In the genomic region with DNA sequence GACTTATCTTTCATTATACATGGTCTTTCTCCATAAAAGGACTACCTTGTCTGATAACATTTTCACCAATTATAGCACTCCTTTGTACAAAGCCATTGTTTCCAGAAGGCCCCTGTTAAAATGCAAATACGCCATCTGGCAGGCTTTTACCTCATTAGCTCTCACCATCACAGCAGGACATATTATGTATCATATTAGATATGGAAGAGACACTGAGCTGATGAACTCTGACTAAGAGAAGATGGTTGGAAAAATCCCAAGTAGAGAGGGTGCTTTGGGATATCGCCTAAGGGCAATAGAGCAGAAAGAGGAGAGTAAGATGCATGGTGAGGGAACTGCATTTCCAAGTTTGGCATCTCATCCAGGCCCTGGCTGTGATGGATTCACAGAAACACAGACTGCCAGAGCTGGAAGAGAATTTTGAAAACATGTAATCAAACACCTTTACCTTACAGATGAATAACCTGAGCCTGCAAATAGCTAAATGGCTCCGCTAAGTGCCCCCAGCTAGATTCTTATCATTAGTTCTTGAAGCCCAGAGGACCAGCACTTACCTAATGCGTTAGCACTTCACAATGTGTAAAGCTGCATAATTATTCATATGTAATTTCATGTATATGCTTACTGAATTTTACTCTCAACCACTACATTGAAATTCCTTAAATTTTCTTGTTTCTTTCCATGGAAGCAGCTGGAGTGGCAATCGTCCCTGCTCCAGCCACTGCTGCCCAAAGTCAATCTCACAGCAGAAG, we compare ENCODE assay signal across 26 cellular contexts.
DNase-seq lines count a peak whose midpoint lies in the region; ATAC-seq, FAIRE-seq and TF ChIP-seq lines count a peak whose summit lies in the region.
"Had no signal": no experiment of that assay in that cellular context is flagged by ENCODE, and none has a peak within 500 bp of the region (broad histone marks: within the 10 kb centered on the region; RNA-seq: fewer than 3 reads in every experiment).

No MANE protein-coding gene starts in this region.

- no peaks in the 10 kb centered on the region for H3K4me1 ChIP-seq in HepG2 (ENCODE audit: insufficient read depth, low read length)
- H3K4me1 ChIP-seq: A549, left ventricle myocardium inferior, right lobe of liver, upper lobe of right lung had no signal

- 16% methylated on average over 5 of the region's 5 CpGs for WGBS in HepG2 (ENCODE audit: low lambda C conversion rate)

- no peak for TF ChIP-seq RAD21 in HepG2 (CRISPR knock-in tag; IDR thresholded peaks at IDR 0.05)

- no peak overlapping the region for H3K27ac ChIP-seq in HepG2 (ENCODE audit: extremely low read length, insufficient read depth, low read length)
- H3K27ac ChIP-seq: A549, BLaER1, hepatocyte, left ventricle myocardium inferior, right lobe of liver, upper lobe of right lung had no signal

- no peak overlapping the region for H2AFZ ChIP-seq in HepG2 (ENCODE audit: low read length)
- H2AFZ ChIP-seq: hepatocyte had no signal

- TF ChIP-seq CTCF in HepG2 (CRISPR knock-in tag; IDR thresholded peaks at IDR 0.05), result no peak

- H3K9me3 ChIP-seq in HepG2 (ENCODE audit: low read length), result peaks cover 38% of the 10 kb centered on the region
- H3K9me3 ChIP-seq in MG63, result no peaks in the 10 kb centered on the region
- H3K9me3 ChIP-seq: A549, BLaER1, left ventricle myocardium inferior, right lobe of liver, upper lobe of right lung had no signal

- intact Hi-C loops in HepG2 (cut with micrococcal nuclease; ENCODE audit: unreplicated experiment), result no loop called here

- no peaks in the 10 kb centered on the region for H3K27me3 ChIP-seq in HepG2 (ENCODE audit: control insufficient read depth in 1 of 2, insufficient read depth in 2 of 2, low read length in 2 of 2)
- no peaks in the 10 kb centered on the region for H3K27me3 ChIP-seq in MG63
- H3K27me3 ChIP-seq: BLaER1, hepatocyte, right lobe of liver, upper lobe of right lung had no signal

- in situ Hi-C loops in HepG2 (cut with HindIII; ENCODE audit: extremely low pct_ligation_motif_present, low pct_unique_long_range_greater_than_20kb), result no loop called here

- FAIRE-seq in HepG2 (lab: Jason Lieb, UNC), result no peak
- FAIRE-seq: A549 had no signal

- no peak for TF ChIP-seq EP300 in HepG2 (IDR thresholded peaks at IDR 0.05; ENCODE audit: low read depth in 2 of 2, low read length in 2 of 2)
- TF ChIP-seq EP300 in HepG2 (CRISPR knock-in tag; IDR thresholded peaks at IDR 0.05; ENCODE audit: borderline replicate concordance), result no peak

- no peak for ATAC-seq in HepG2
- ATAC-seq in HG03521 (IDR thresholded peaks at IDR 0.05; ENCODE audit: unreplicated experiment), result no peak
- ATAC-seq: A549, HCT116, right lobe of liver, upper lobe of right lung had no signal

- H4K20me1 ChIP-seq in HepG2 (ENCODE audit: insufficient read depth, low read length), result no peaks in the 10 kb centered on the region
- H4K20me1 ChIP-seq: BLaER1 had no signal

- no peaks in the 10 kb centered on the region for H3K36me3 ChIP-seq in HepG2 (replicated peaks in 1 of 2; ENCODE audit: control insufficient read depth in 1 of 2, insufficient read depth in 2 of 2, low read length in 2 of 2)
- H3K36me3 ChIP-seq in MG63, result no peaks in the 10 kb centered on the region
- H3K36me3 ChIP-seq: BLaER1, left ventricle myocardium inferior, right lobe of liver, upper lobe of right lung had no signal

- TF ChIP-seq POLR2A in HepG2 (IDR thresholded peaks at IDR 0.05; ENCODE audit: insufficient read depth in 1 of 2, low read depth in 2 of 2, low read length in 2 of 2), result no peak

- no peak overlapping the region for H3K4me2 ChIP-seq in HepG2 (ENCODE audit: low read depth, low read length)
- H3K4me2 ChIP-seq: A549, BLaER1, hepatocyte had no signal

- CTCF ChIA-PET in HepG2 (lab: Yijun Ruan, JAX; ENCODE audit: low intra/inter-chr PET ratio, low total read pairs), result no interaction called here

- H3K4me3 ChIP-seq in HepG2 (replicated peaks in 1 of 3; ENCODE audit: insufficient read depth in 1 of 3, low read depth in 2 of 3, low read length in 3 of 3), result no peak overlapping the region
- H3K4me3 ChIP-seq in MG63, result no peak overlapping the region
- H3K4me3 ChIP-seq: A549, BLaER1, hepatocyte, left ventricle myocardium inferior, right lobe of liver, upper lobe of right lung had no signal

- POLR2A ChIA-PET in HepG2 (lab: Yijun Ruan, JAX), result interaction anchor here (0.6 kb wide), 1 partner anchor 245 kb away, joined by 3 read pairs; no protein-coding TSS in a partner anchor

- peak; percentile 65 for DNase-seq in COR-L47 (lab: John Stamatoyannopoulos, UW)
- DNase-seq in NCI-H1694 (lab: John Stamatoyannopoulos, UW), result peak; percentile 85
- DNase-seq in NCI-H69 (lab: John Stamatoyannopoulos, UW), result peak; percentile 99
- peak; percentile 45 for DNase-seq in cerebellar cortex (ENCODE audit: low spot score)
- no peak for DNase-seq in HepG2 (ENCODE audit: low spot score)
- DNase-seq in MG63, result no peak
- no peak for DNase-seq in NCI-H510A treated with DMSO at 0.1 percent for 48 hours (lab: John Stamatoyannopoulos, UW)
- DNase-seq: activated B cell treated with CpG ODN at 0.5 μM for 24 hours; activated CD4-positive, alpha-beta T cell treated with anti-CD3 and anti-CD28 coated beads, Interleukin-2, amount 50 U/mL, for 48 hours; activated CD8-positive, alpha-beta memory T cell treated with anti-CD3 and anti-CD28 coated beads, Interleukin-2, amount 50 U/mL, for 48 hours; activated naive CD8-positive, alpha-beta T cell treated with anti-CD3 and anti-CD28 coated beads, Interleukin-2, amount 10 ng/mL, durations not matched to agents 7 days and 5 days; cerebellar nuclear complex; foreskin fibroblast; immature natural killer cell; KG1; left ventricle myocardium inferior; midbrain; NCI-H2029 treated with DMSO at 0.1 percent for 48 hours; right lobe of liver; stimulated activated CD4-positive, alpha-beta T cell treated with anti-CD3 and anti-CD28 coated beads, Interleukin-15, amount 100 ng/mL, for 24 hours; upper lobe of right lung had no signal

- no peak overlapping the region for H3K9ac ChIP-seq in HepG2 (ENCODE audit: insufficient read depth, low read depth, low read length)
- H3K9ac ChIP-seq: BLaER1 had no signal

- no TSS peak for BruUV-seq in HepG2 (replicated peaks; lab: Mats Ljungman, UMichigan)

- no peaks in the 10 kb centered on the region for H3K79me2 ChIP-seq in HepG2 (ENCODE audit: insufficient read depth, low read length)
- H3K79me2 ChIP-seq: hepatocyte had no signal

TF ChIP-seq in HepG2, 621 proteins besides CTCF, POLR2A, EP300 and RAD21:
- TF ChIP-seq, protein P1, sequence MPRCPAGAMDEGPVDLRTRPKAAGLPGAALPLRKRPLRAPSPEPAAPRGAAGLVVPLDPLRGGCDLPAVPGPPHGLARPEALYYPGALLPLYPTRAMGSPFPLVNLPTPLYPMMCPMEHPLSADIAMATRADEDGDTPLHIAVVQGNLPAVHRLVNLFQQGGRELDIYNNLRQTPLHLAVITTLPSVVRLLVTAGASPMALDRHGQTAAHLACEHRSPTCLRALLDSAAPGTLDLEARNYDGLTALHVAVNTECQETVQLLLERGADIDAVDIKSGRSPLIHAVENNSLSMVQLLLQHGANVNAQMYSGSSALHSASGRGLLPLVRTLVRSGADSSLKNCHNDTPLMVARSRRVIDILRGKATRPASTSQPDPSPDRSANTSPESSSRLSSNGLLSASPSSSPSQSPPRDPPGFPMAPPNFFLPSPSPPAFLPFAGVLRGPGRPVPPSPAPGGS (CRISPR knock-in tag; IDR thresholded peaks at IDR 0.05), result no peak
- no peak for TF ChIP-seq ZNF496 (CRISPR knock-in tag; IDR thresholded peaks at IDR 0.05; ENCODE audit: insufficient replicate concordance)
- TF ChIP-seq PHF5A (CRISPR knock-in tag; IDR thresholded peaks at IDR 0.05; ENCODE audit: low read depth, unreplicated experiment), result no peak
- TF ChIP-seq, protein P2, sequence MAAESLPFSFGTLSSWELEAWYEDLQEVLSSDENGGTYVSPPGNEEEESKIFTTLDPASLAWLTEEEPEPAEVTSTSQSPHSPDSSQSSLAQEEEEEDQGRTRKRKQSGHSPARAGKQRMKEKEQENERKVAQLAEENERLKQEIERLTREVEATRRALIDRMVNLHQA (CRISPR knock-in tag; IDR thresholded peaks at IDR 0.05), result no peak
- TF ChIP-seq, protein P3, sequence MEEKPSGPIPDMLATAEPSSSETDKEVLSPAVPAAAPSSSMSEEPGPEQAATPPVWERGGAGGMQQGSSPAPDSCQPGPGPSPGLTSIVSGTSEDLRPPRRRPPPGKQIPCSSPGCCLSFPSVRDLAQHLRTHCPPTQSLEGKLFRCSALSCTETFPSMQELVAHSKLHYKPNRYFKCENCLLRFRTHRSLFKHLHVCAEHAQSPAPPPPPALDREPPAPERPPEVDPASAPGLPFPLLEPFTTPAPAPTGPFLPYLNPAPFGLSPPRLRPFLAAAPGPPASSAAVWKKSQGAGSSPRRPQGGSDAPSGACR (CRISPR knock-in tag; IDR thresholded peaks at IDR 0.05), result no peak
- no peak for TF ChIP-seq RFXAP (CRISPR knock-in tag; IDR thresholded peaks at IDR 0.05; ENCODE audit: borderline replicate concordance)
- TF ChIP-seq DMAP1 (CRISPR knock-in tag; IDR thresholded peaks at IDR 0.05), result no peak
- no peak for TF ChIP-seq MED1 (CRISPR knock-in tag; IDR thresholded peaks at IDR 0.05)
- TF ChIP-seq ZNF782 (CRISPR knock-in tag; IDR thresholded peaks at IDR 0.05; ENCODE audit: borderline replicate concordance), result no peak
- no peak for TF ChIP-seq ZNF343 (CRISPR knock-in tag; IDR thresholded peaks at IDR 0.05)
- no peak for TF ChIP-seq NFIC (IDR thresholded peaks at IDR 0.05; ENCODE audit: low read length)
- no peak for TF ChIP-seq HOXD1 (CRISPR knock-in tag; IDR thresholded peaks at IDR 0.05)
- no peak for TF ChIP-seq CEBPB (IDR thresholded peaks at IDR 0.05; ENCODE audit: borderline replicate concordance, low read depth, low read length)

Comparison
In these comparisons a context has a peak if more than half of its experiments do, and no peak if none do; other contexts are left out.
1. DNase-seq: peak in COR-L47 (single experiment), NCI-H1694 (single experiment), NCI-H69 (single experiment) and cerebellar cortex (single experiment); none in HepG2 (single experiment), MG63 (single experiment) and NCI-H510A treated with DMSO at 0.1 percent for 48 hours (single experiment).